21 cellular contexts compared by ENCODE assay signal in genomic region chr9:87167161-87167560, GRCh38.
"Had no signal": no experiment of that assay in that cellular context is flagged by ENCODE, and none has a peak within 500 bp of the region (broad histone marks: within the 10 kb centered on the region; RNA-seq: fewer than 3 reads in every experiment).

No MANE protein-coding gene starts in this region.

- H3K27ac ChIP-seq: colonic mucosa, left ventricle myocardium inferior, ovary, prostate gland, right atrium auricular region, tibial artery had no signal

- H3K4me1 ChIP-seq: colonic mucosa, left ventricle myocardium inferior, prostate gland, right atrium auricular region, tibial artery had no signal

- H3K9me3 ChIP-seq: colonic mucosa, left ventricle myocardium inferior, ovary, prostate gland, right atrium auricular region, tibial artery had no signal

- H3K27ac Mint-ChIP-seq: activated naive CD8-positive, alpha-beta T cell treated with anti-CD3 and anti-CD28 coated beads for 36 hours; activated T-helper 2 cell treated with anti-CD3 and anti-CD28 coated beads, Interferon-gamma antibody, Interleukin-2, Interleukin-4, amounts not matched to agents 10 μg/mL and 5 μg/mL and 100 μg/mL, durations not matched to agents 14 hours and 24 hours and 36 hours; immature natural killer cell; mesothelial cell of epicardium; natural killer cell; stimulated activated naive CD8-positive, alpha-beta T cell treated with anti-CD3 and anti-CD28 coated beads, Interleukin-15, amount 100 ng/mL, for 72 hours; WTC11 had no signal

- H3K27me3 ChIP-seq: colonic mucosa, ovary, right atrium auricular region, tibial artery had no signal

- H3K9me3 Mint-ChIP-seq: activated naive CD8-positive, alpha-beta T cell treated with anti-CD3 and anti-CD28 coated beads for 36 hours; activated T-cell treated with anti-CD3 and anti-CD28 coated beads, Interleukin-2, amount 50 U/mL, for 4 hours; activated T-helper 2 cell treated with anti-CD3 and anti-CD28 coated beads, Interferon-gamma antibody, Interleukin-2, Interleukin-4, amounts not matched to agents 10 μg/mL and 5 μg/mL and 100 μg/mL, durations not matched to agents 14 hours and 24 hours and 36 hours; central memory CD8-positive, alpha-beta T cell; natural killer cell; stimulated activated naive CD8-positive, alpha-beta T cell treated with anti-CD3 and anti-CD28 coated beads, Interleukin-15, amount 100 ng/mL, for 72 hours had no signal

- H3K4me3 ChIP-seq: colonic mucosa, left ventricle myocardium inferior, ovary, prostate gland, right atrium auricular region, tibial artery had no signal

- H3K36me3 ChIP-seq: colonic mucosa, left ventricle myocardium inferior, ovary, prostate gland, right atrium auricular region, tibial artery had no signal

- ATAC-seq: activated T-cell treated with anti-CD3 and anti-CD28 coated beads, Interleukin-2, amount 50 U/mL, for 4 hours; natural killer cell; stimulated activated naive CD8-positive, alpha-beta T cell treated with anti-CD3 and anti-CD28 coated beads, Interleukin-15, amount 100 ng/mL, for 72 hours; WTC11 had no signal

- H3K4me1 Mint-ChIP-seq: activated naive CD8-positive, alpha-beta T cell treated with anti-CD3 and anti-CD28 coated beads for 36 hours; central memory CD8-positive, alpha-beta T cell; immature natural killer cell; natural killer cell; stimulated activated naive CD8-positive, alpha-beta T cell treated with anti-CD3 and anti-CD28 coated beads, Interleukin-15, amount 100 ng/mL, for 72 hours; WTC11 had no signal

- H3K4me3 Mint-ChIP-seq: activated naive CD8-positive, alpha-beta T cell treated with anti-CD3 and anti-CD28 coated beads for 36 hours; activated T-cell treated with anti-CD3 and anti-CD28 coated beads, Interleukin-2, amount 50 U/mL, for 4 hours; central memory CD8-positive, alpha-beta T cell; immature natural killer cell; mesothelial cell of epicardium; natural killer cell; stimulated activated naive CD8-positive, alpha-beta T cell treated with anti-CD3 and anti-CD28 coated beads, Interleukin-15, amount 100 ng/mL, for 72 hours; WTC11 had no signal

- DNase-seq: activated CD4-positive, alpha-beta T cell treated with anti-CD3 and anti-CD28 coated beads, Interleukin-2, amount 50 U/mL, for 4 hours; activated CD8-positive, alpha-beta memory T cell treated with anti-CD3 and anti-CD28 coated beads for 24 hours; activated CD8-positive, alpha-beta memory T cell treated with anti-CD3 and anti-CD28 coated beads, Interleukin-2, amount 50 U/mL, for 4 hours; activated naive CD4-positive, alpha-beta T cell treated with Interleukin-2 at 50 U/mL for 16 hours; activated naive CD8-positive, alpha-beta T cell treated with anti-CD3 and anti-CD28 coated beads for 36 hours; activated T-cell treated with anti-CD3 and anti-CD28 coated beads, Interleukin-2, amount 50 U/mL, for 4 hours; colonic mucosa; immature natural killer cell; left ventricle myocardium inferior; natural killer cell; ovary; stimulated activated CD4-positive, alpha-beta T cell treated with anti-CD3 and anti-CD28 coated beads, Interleukin-1b, Interleukin-23, amount 100 ng/mL, for 48 hours; stimulated activated naive CD8-positive, alpha-beta T cell treated with anti-CD3 and anti-CD28 coated beads, Interleukin-15, amount 100 ng/mL, for 72 hours; T-helper 9 cell; tibial artery had no signal

- H3K36me3 Mint-ChIP-seq: activated naive CD8-positive, alpha-beta T cell treated with anti-CD3 and anti-CD28 coated beads for 36 hours; immature natural killer cell; natural killer cell; WTC11 had no signal
